10 cellular contexts compared by ENCODE assay signal in the genomic region with DNA sequence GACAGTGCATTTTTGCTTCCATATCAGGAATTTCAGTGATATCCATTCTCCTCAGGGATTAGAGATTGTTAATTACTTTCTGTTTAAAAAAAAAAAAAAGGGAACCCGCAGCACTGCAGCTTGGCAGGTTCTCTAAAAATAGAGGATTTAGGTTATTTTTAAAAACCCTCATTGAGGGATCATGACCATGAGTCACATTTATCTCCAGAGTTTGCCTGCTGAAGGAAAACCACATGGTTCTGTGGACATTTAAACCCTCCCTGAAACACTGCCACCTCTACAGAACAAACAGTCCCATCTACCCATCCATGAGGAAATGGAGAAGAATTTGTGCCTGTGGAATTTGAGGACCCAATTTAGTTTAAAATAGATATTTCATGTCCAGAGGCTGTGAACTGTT.
A peak's percentile ranks its signal among the peaks of the same experiment; 100 is the strongest.
DNase-seq lines count a peak whose midpoint lies in the region; ATAC-seq, FAIRE-seq and TF ChIP-seq lines count a peak whose summit lies in the region.
"Had no signal": no experiment of that assay in that cellular context is flagged by ENCODE, and none has a peak within 500 bp of the region (broad histone marks: within the 10 kb centered on the region; RNA-seq: fewer than 3 reads in every experiment).

No MANE protein-coding gene starts in this region.

- TF ChIP-seq POLR2A in esophagus muscularis mucosa (IDR thresholded peaks at IDR 0.05; ENCODE audit: low read depth) (no peak), GM18505 (IDR thresholded peaks at IDR 0.05; ENCODE audit: borderline replicate concordance, extremely low read depth, insufficient read depth, insufficient read length) (no peak)

- no peaks in the 10 kb centered on the region for H3K9me3 Mint-ChIP-seq in astrocyte (ENCODE audit: unreplicated experiment)
- H3K9me3 Mint-ChIP-seq in activated T-cell treated with anti-CD3 and anti-CD28 coated beads, Interleukin-2, amount 50 U/mL, for 72 hours, result no peaks in the 10 kb centered on the region

- H3K27ac ChIP-seq in astrocyte (ENCODE audit: low read depth, low read length) (no peak overlapping the region), esophagus muscularis mucosa (replicated peaks in 1 of 4) (no peak overlapping the region)

- H3K9ac ChIP-seq in astrocyte (ENCODE audit: low read length), result peak overlapping the region; percentile 12

- TF ChIP-seq EP300 in esophagus muscularis mucosa (IDR thresholded peaks at IDR 0.05), result no peak

- H3K79me2 ChIP-seq in astrocyte (ENCODE audit: insufficient read depth, low read length), result no peaks in the 10 kb centered on the region

- peaks cover 10% of the 10 kb centered on the region for H3K27me3 ChIP-seq in astrocyte (ENCODE audit: insufficient read depth, low read length)
- no peaks in the 10 kb centered on the region for H3K27me3 ChIP-seq in esophagus muscularis mucosa

- H3K36me3 ChIP-seq in astrocyte (ENCODE audit: insufficient read depth, low read length), result no peaks in the 10 kb centered on the region
- no peaks in the 10 kb centered on the region for H3K36me3 ChIP-seq in esophagus muscularis mucosa

- H3K36me3 Mint-ChIP-seq in astrocyte (ENCODE audit: low read depth, unreplicated experiment), result no peaks in the 10 kb centered on the region
- H3K36me3 Mint-ChIP-seq in activated T-cell treated with anti-CD3 and anti-CD28 coated beads, Interleukin-2, amount 50 U/mL, for 72 hours (ENCODE audit: insufficient read depth in 2 of 2), result no peaks in the 10 kb centered on the region

- peaks cover 33% of the 10 kb centered on the region for H3K4me1 ChIP-seq in astrocyte (ENCODE audit: insufficient read depth, low read length)
- H3K4me1 ChIP-seq in esophagus muscularis mucosa, result peaks cover 13 to 37% (median 29%) of the 10 kb centered on the region in 4 donors

- peak; percentile 68 for DNase-seq in AG20443 (ENCODE audit: low spot score)
- peak; percentile 35 for DNase-seq in LoVo (ENCODE audit: low spot score)
- peak; percentile 84 for DNase-seq in astrocyte (ENCODE audit: low read depth)
- peak; percentile 76 for DNase-seq in kidney tubule cell (ENCODE audit: low spot score)
- DNase-seq in esophagus muscularis mucosa (ENCODE audit: extremely low spot score), result no peak
- DNase-seq in activated T-cell treated with anti-CD3 and anti-CD28 coated beads, Interleukin-2, amount 50 U/mL, for 72 hours, result no peak
- DNase-seq in anterior cingulate cortex (lab: John Stamatoyannopoulos, UW), result no peak
- DNase-seq: mesendoderm; stimulated activated CD4-positive, alpha-beta T cell treated with anti-CD3 and anti-CD28 coated beads, Interleukin-4, amount 100 ng/mL, for 1 hour had no signal

- peak overlapping the region; percentile 67 for H3K4me2 ChIP-seq in astrocyte (ENCODE audit: low read length)

- intact Hi-C loops in esophagus muscularis mucosa (cut with DNase I), result no loop called here

- H3K27me3 Mint-ChIP-seq in astrocyte (ENCODE audit: low read depth, unreplicated experiment), result peaks cover 22% of the 10 kb centered on the region
- H3K27me3 Mint-ChIP-seq in activated T-cell treated with anti-CD3 and anti-CD28 coated beads, Interleukin-2, amount 50 U/mL, for 72 hours (ENCODE audit: low read depth), result peaks cover 29% of the 10 kb centered on the region

- no peak overlapping the region for H3K4me3 Mint-ChIP-seq in astrocyte (ENCODE audit: unreplicated experiment)
- no peak overlapping the region for H3K4me3 Mint-ChIP-seq in activated T-cell treated with anti-CD3 and anti-CD28 coated beads, Interleukin-2, amount 50 U/mL, for 72 hours

- 34% methylated on average over 1 of the region's 1 CpG for WGBS in esophagus muscularis mucosa

- H3K9me3 ChIP-seq in astrocyte (ENCODE audit: insufficient read depth, low read depth, low read length) (no peaks in the 10 kb centered on the region), esophagus muscularis mucosa (no peaks in the 10 kb centered on the region)

- H3K27ac Mint-ChIP-seq in astrocyte (ENCODE audit: unreplicated experiment), result peak overlapping the region; percentile 67
- H3K27ac Mint-ChIP-seq in activated T-cell treated with anti-CD3 and anti-CD28 coated beads, Interleukin-2, amount 50 U/mL, for 72 hours, result no peak overlapping the region

- no peaks in the 10 kb centered on the region for H4K20me1 ChIP-seq in astrocyte (ENCODE audit: insufficient read depth, low read length)

- peak; percentile 67 for FAIRE-seq in astrocyte (lab: Jason Lieb, UNC)

- TF ChIP-seq CTCF in astrocyte (IDR thresholded peaks at IDR 0.05; ENCODE audit: insufficient read depth, low read depth, low read length), result no peak
- no peak for TF ChIP-seq CTCF in esophagus muscularis mucosa (IDR thresholded peaks at IDR 0.05)

- no peak for ATAC-seq in activated T-cell treated with anti-CD3 and anti-CD28 coated beads, Interleukin-2, amount 50 U/mL, for 72 hours (replicated peaks in 1 of 2)
- no peak for ATAC-seq in GM18505 (IDR thresholded peaks at IDR 0.05; ENCODE audit: unreplicated experiment)

- H3K4me1 Mint-ChIP-seq in astrocyte (ENCODE audit: low read depth, unreplicated experiment), result peaks cover 20% of the 10 kb centered on the region
- peaks cover 21% of the 10 kb centered on the region for H3K4me1 Mint-ChIP-seq in activated T-cell treated with anti-CD3 and anti-CD28 coated beads, Interleukin-2, amount 50 U/mL, for 72 hours (ENCODE audit: low read depth)

- H3K4me3 ChIP-seq in astrocyte (ENCODE audit: insufficient read depth, low read depth, low read length), result no peak overlapping the region
- no peak overlapping the region for H3K4me3 ChIP-seq in esophagus muscularis mucosa

- H2AFZ ChIP-seq in astrocyte (ENCODE audit: low read depth, low read length), result no peak overlapping the region

Comparison
In these comparisons a context has a peak if more than half of its experiments do, and no peak if none do; other contexts are left out.
1. DNase-seq: peak in AG20443 (single experiment), LoVo (single experiment), astrocyte (single experiment) and kidney tubule cell (single experiment); none in esophagus muscularis mucosa (single experiment), activated T-cell treated with anti-CD3 and anti-CD28 coated beads, Interleukin-2, amount 50 U/mL, for 72 hours (0 of 2) and anterior cingulate cortex (0 of 58).